1 cellular context compared by ENCODE assay signal in genomic region chr1:110554871-110555801, GRCh38.
TF ChIP-seq lines count a peak whose summit lies in the region.

No MANE protein-coding gene starts in this region.

TF ChIP-seq in H1, 55 proteins besides CTCF, POLR2A, EP300 and RAD21 (continued from another document):
- TF ChIP-seq NANOG (IDR thresholded peaks at IDR 0.05; ENCODE audit: insufficient read depth, low read depth, low read length, poor library complexity, severe bottlenecking) = no peak
- no peak for TF ChIP-seq SUZ12 (IDR thresholded peaks at IDR 0.05; ENCODE audit: low read length)
- no peak for TF ChIP-seq CTBP2 (IDR thresholded peaks at IDR 0.05; ENCODE audit: borderline replicate concordance, insufficient read depth, insufficient read length, low read length)
- TF ChIP-seq EZH2 (IDR thresholded peaks at IDR 0.05; ENCODE audit: low read depth, low read length, severe bottlenecking) = peak; percentile 51
- 0 out of 2 replicates have a peak, but pooled peaks have one; percentile 37 for TF ChIP-seq RBBP5 (IDR thresholded peaks at IDR 0.05; ENCODE audit: borderline replicate concordance, low read depth, low read length)
- peak; percentile 89 for TF ChIP-seq EGR1 (IDR thresholded peaks at IDR 0.05; ENCODE audit: borderline replicate concordance, low read depth, low read length)
TF ChIP-seq in H1: peak in this region for 6.
